Comparison of ENCODE assay signal across 20 cellular contexts in genomic region chr12:51549637-51550036, GRCh38. TPM values are rescaled to one million over a fixed set of nuclear protein-coding genes. Genes with fewer than 3 reads are reported as not detected.
DNase-seq lines count a peak whose midpoint lies in the region; ATAC-seq and TF ChIP-seq lines count a peak whose summit lies in the region.
"Had no signal": no experiment of that assay in that cellular context is flagged by ENCODE, and none has a peak within 500 bp of the region (broad histone marks: within the 10 kb centered on the region; RNA-seq: fewer than 3 reads in every experiment).

No MANE protein-coding gene starts in this region.

- H3K9me3 ChIP-seq in GM23248 (ENCODE audit: low read depth), result no peaks in the 10 kb centered on the region
- H3K9me3 ChIP-seq in neural progenitor cell (ENCODE audit: low read depth), result no peaks in the 10 kb centered on the region
- H3K9me3 ChIP-seq: Caco-2, pancreas had no signal

- no peak for ATAC-seq in HG02938 (IDR thresholded peaks at IDR 0.05; ENCODE audit: unreplicated experiment)
- no peak for ATAC-seq in HG02973 (IDR thresholded peaks at IDR 0.05; ENCODE audit: unreplicated experiment)
- no peak for ATAC-seq in HG02840 (IDR thresholded peaks at IDR 0.05; ENCODE audit: low FRiP score, unreplicated experiment)
- ATAC-seq: GM23338, pancreas had no signal

- H3K4me3 ChIP-seq in GM23248 (no peak overlapping the region), neural progenitor cell (no peak overlapping the region)
- H3K4me3 ChIP-seq: coronary artery, GM23338, pancreas had no signal

- H3K4me3 Mint-ChIP-seq in neural progenitor cell, result no peak overlapping the region
- H3K4me3 Mint-ChIP-seq: activated naive CD4-positive, alpha-beta T cell treated with anti-CD3 and anti-CD28 coated beads, Interleukin-2, amount 10 ng/mL, durations not matched to agents 7 days and 5 days; GM23338 had no signal

- H3K36me3 ChIP-seq in GM23248 (ENCODE audit: low read depth), result no peaks in the 10 kb centered on the region
- no peaks in the 10 kb centered on the region for H3K36me3 ChIP-seq in neural progenitor cell
- H3K36me3 ChIP-seq: pancreas had no signal

- no peaks in the 10 kb centered on the region for H3K4me1 Mint-ChIP-seq in neural progenitor cell
- H3K4me1 Mint-ChIP-seq: activated naive CD4-positive, alpha-beta T cell treated with anti-CD3 and anti-CD28 coated beads, Interleukin-2, amount 10 ng/mL, durations not matched to agents 7 days and 5 days had no signal

- H4K20me1 ChIP-seq in GM23248 (ENCODE audit: insufficient read depth), result no peaks in the 10 kb centered on the region
- no peaks in the 10 kb centered on the region for H4K20me1 ChIP-seq in neural progenitor cell (ENCODE audit: low read depth)

- no peak overlapping the region for H2AFZ ChIP-seq in GM23248
- no peak overlapping the region for H2AFZ ChIP-seq in neural progenitor cell (replicated peaks)
- H2AFZ ChIP-seq: GM23338 had no signal

- H3K9me2 ChIP-seq in GM23248 (ENCODE audit: insufficient read depth), result no peaks in the 10 kb centered on the region

- H3K27me3 Mint-ChIP-seq in neural progenitor cell (ENCODE audit: insufficient read depth, low read depth), result no peaks in the 10 kb centered on the region

- H3K9me3 Mint-ChIP-seq in neural progenitor cell, result peaks cover 19% of the 10 kb centered on the region
- H3K9me3 Mint-ChIP-seq: activated naive CD4-positive, alpha-beta T cell treated with anti-CD3 and anti-CD28 coated beads, Interleukin-2, amount 10 ng/mL, durations not matched to agents 7 days and 5 days; GM23338 had no signal

- in situ Hi-C loops in GM23248 (cut with MboI), result no loop called here

- H3K9ac ChIP-seq in GM23248 (no peak overlapping the region), neural progenitor cell (no peak overlapping the region)
- H3K9ac ChIP-seq: KMS-11 had no signal

- H3K27me3 ChIP-seq in GM23248 (replicated peaks; ENCODE audit: insufficient read depth) (no peaks in the 10 kb centered on the region), neural progenitor cell (no peaks in the 10 kb centered on the region)
- H3K27me3 ChIP-seq: pancreas had no signal

- peak; percentile 15 for DNase-seq in AG09319 (ENCODE audit: extremely low read depth, low read depth)
- peak; percentile 78 for DNase-seq in GM23248
- peak; percentile 85 for DNase-seq in NCI-H510A treated with DMSO at 0.1 percent for 48 hours (lab: John Stamatoyannopoulos, UW)
- peak; percentile 42 for DNase-seq in brain pericyte (ENCODE audit: low read depth, low spot score)
- DNase-seq in neural progenitor cell (ENCODE audit: low spot score), result no peak
- DNase-seq: activated CD4-positive, alpha-beta T cell treated with anti-CD3 and anti-CD28 coated beads, Interleukin-2, amount 50 U/mL, for 4 hours; activated naive CD4-positive, alpha-beta T cell treated with anti-CD3 and anti-CD28 coated beads, Interleukin-2, amount 10 ng/mL, durations not matched to agents 7 days and 5 days; activated T-cell treated with anti-CD3 and anti-CD28 coated beads for 4 hours; Caco-2; NCI-H1105 treated with DMSO at 0.1 percent for 48 hours; NK-92 treated with Interleukin-12 subunit alpha and Interleukin-12 subunit beta, amount 100 ng/mL, for 24 hours; pancreas; RPMI8226; stimulated activated CD4-positive, alpha-beta T cell treated with anti-CD3 and anti-CD28 coated beads, Interleukin-4, amount 100 ng/mL, for 1 hour had no signal

- H3K79me2 ChIP-seq in GM23248 (ENCODE audit: insufficient read depth), result no peaks in the 10 kb centered on the region
- no peaks in the 10 kb centered on the region for H3K79me2 ChIP-seq in neural progenitor cell (ENCODE audit: low read depth)

- TF ChIP-seq CTCF in AG09319 (IDR thresholded peaks at IDR 0.05; ENCODE audit: low read depth, low read length), result no peak; the same call in 1 of the 2 replicates
- no peak for TF ChIP-seq CTCF in neural progenitor cell (IDR thresholded peaks at IDR 0.05)

- no peaks in the 10 kb centered on the region for H3K36me3 Mint-ChIP-seq in neural progenitor cell
- H3K36me3 Mint-ChIP-seq: activated naive CD4-positive, alpha-beta T cell treated with anti-CD3 and anti-CD28 coated beads, Interleukin-2, amount 10 ng/mL, durations not matched to agents 7 days and 5 days had no signal

- H3K4me2 ChIP-seq in GM23248 (ENCODE audit: unreplicated experiment), result peak overlapping the region; percentile 45
- no peak overlapping the region for H3K4me2 ChIP-seq in neural progenitor cell
- H3K4me2 ChIP-seq: GM23338, KMS-11 had no signal

- no peak overlapping the region for H3K27ac Mint-ChIP-seq in neural progenitor cell
- H3K27ac Mint-ChIP-seq: activated naive CD4-positive, alpha-beta T cell treated with anti-CD3 and anti-CD28 coated beads, Interleukin-2, amount 10 ng/mL, durations not matched to agents 7 days and 5 days; GM23338 had no signal

- H3K27ac ChIP-seq in GM23248 (no peak overlapping the region), neural progenitor cell (no peak overlapping the region)
- H3K27ac ChIP-seq: coronary artery, KMS-11, pancreas had no signal

- 13 to 17% methylated on average over 8 of the region's 8 CpGs for WGBS in GM23248 (ENCODE audit: low coverage in 1 of 2, low lambda C conversion rate in 2 of 2, missing lambda C conversion rate in 2 of 2), 2 experiments

- H3F3A ChIP-seq in GM23248 (ENCODE audit: insufficient read depth), result no peaks in the 10 kb centered on the region
- no peaks in the 10 kb centered on the region for H3F3A ChIP-seq in neural progenitor cell (ENCODE audit: low read depth)

- H3K4me1 ChIP-seq in GM23248 (ENCODE audit: insufficient read depth), result peaks cover 7% of the 10 kb centered on the region; the same call in 1 of the 2 replicates
- no peaks in the 10 kb centered on the region for H3K4me1 ChIP-seq in neural progenitor cell
- H3K4me1 ChIP-seq: Caco-2, pancreas had no signal

RNA-seq across cellular contexts. Expression of gene SCN8A, which starts 41.4 kb away (rescaled TPM):
- 12.9 and 13.8 TPM in 2 replicates for total RNA-seq in GM23248 (2014; rRNA removed; shearing (Covaris generic))
- polyA plus RNA-seq in GM23248 (2016; fragmentation: Nextera tagmentation; extraction: Ambion mirVana), result 4.4 and 6.7 TPM in 2 replicates
- 9.3 and 14.2 TPM in 2 replicates for total RNA-seq in neural progenitor cell (ENCODE audit: low replicate concordance)
